In genomic region chr5:176780071-176780850, GRCh38 we compare ENCODE assay signal across 19 cellular contexts. TPM values are rescaled to one million over a fixed set of nuclear protein-coding genes. Genes with fewer than 3 reads are reported as not detected.
DNase-seq lines count a peak whose midpoint lies in the region; FAIRE-seq and TF ChIP-seq lines count a peak whose summit lies in the region.
"Had no signal": no experiment of that assay in that cellular context is flagged by ENCODE, and none has a peak within 500 bp of the region (broad histone marks: within the 10 kb centered on the region; RNA-seq: fewer than 3 reads in every experiment).

No MANE protein-coding gene starts in this region.

- no peaks in the 10 kb centered on the region for H4K20me1 ChIP-seq in endothelial cell of umbilical vein (replicated peaks; ENCODE audit: control insufficient read depth, extremely low read depth, insufficient read depth, low read length)

- H3K27me3 ChIP-seq in endothelial cell of umbilical vein (ENCODE audit: control insufficient read depth in 2 of 2, insufficient read depth in 2 of 2, low read length in 2 of 2) (peaks cover 0 to 1% of the 10 kb centered on the region in 2 experiments), spleen (replicated peaks in 1 of 7) (peaks cover 0 to 92% (median 16%) of the 10 kb centered on the region in 7 donors)
- H3K27me3 ChIP-seq: thyroid gland had no signal

- dilution Hi-C loops in endothelial cell of umbilical vein (cut with MboI; ENCODE audit: extremely low pct_ligation_motif_present, low sequenced_read_pairs), result no loop called here

- H3K4me3 ChIP-seq in endothelial cell of umbilical vein (replicated peaks in 1 of 3; ENCODE audit: insufficient read depth in 1 of 3, low read depth in 1 of 3, low read length in 3 of 3) (no peak overlapping the region), spleen (no peak overlapping the region)
- H3K4me3 ChIP-seq: GM23338, heart left ventricle, SJSA1, thyroid gland had no signal

- H3K79me2 ChIP-seq in endothelial cell of umbilical vein (ENCODE audit: control insufficient read depth, insufficient read depth, low read length), result no peaks in the 10 kb centered on the region

- intact Hi-C loops in endothelial cell of umbilical vein (cut with micrococcal nuclease) (no loop called here), spleen (cut with DNase I; ENCODE audit: low total_unique reads) (no loop called here)

- H3K9ac ChIP-seq in endothelial cell of umbilical vein (replicated peaks; ENCODE audit: extremely low read depth, insufficient read depth, low read length), result no peak overlapping the region

- H3K4me1 ChIP-seq in endothelial cell of umbilical vein (ENCODE audit: control insufficient read depth, extremely low read depth, insufficient read depth, low read length) (peaks cover 15% of the 10 kb centered on the region), spleen (no peaks in the 10 kb centered on the region)
- H3K4me1 ChIP-seq: SJSA1 had no signal

- 53 to 62% (median 57%) methylated on average over 12 of the region's 12 CpGs for WGBS in spleen, 5 donors

- H3K9me3 ChIP-seq in endothelial cell of umbilical vein (replicated peaks; ENCODE audit: control insufficient read depth, insufficient read depth, low read length), result no peaks in the 10 kb centered on the region
- H3K9me3 ChIP-seq in spleen, result no peaks in the 10 kb centered on the region
- H3K9me3 ChIP-seq: heart left ventricle, SJSA1, thyroid gland had no signal

- TF ChIP-seq POLR2A in endothelial cell of umbilical vein (IDR thresholded peaks at IDR 0.05; ENCODE audit: low read depth, low read length) (no peak), spleen (IDR thresholded peaks at IDR 0.05) (no peak)

- peak; percentile 26 for FAIRE-seq in endothelial cell of umbilical vein (lab: Jason Lieb, UNC)

- no TSS peak for BruUV-seq in endothelial cell of umbilical vein (replicated peaks; lab: Mats Ljungman, UMichigan)

- TF ChIP-seq CTCF in endothelial cell of umbilical vein (IDR thresholded peaks at IDR 0.05; ENCODE audit: extremely low read depth in 1 of 2, insufficient read depth in 1 of 2, low read depth in 1 of 2, low read length in 2 of 2) (no peak), spleen (IDR thresholded peaks at IDR 0.05 in 8 of 11, conservative IDR thresholded peaks at IDR 0.05 in 3 of 11) (no peak)

- H3K9me1 ChIP-seq in endothelial cell of umbilical vein (replicated peaks; ENCODE audit: control insufficient read depth, extremely low read depth, insufficient read depth, low read length), result no peaks in the 10 kb centered on the region

- CTCF ChIA-PET in endothelial cell of umbilical vein (lab: Charles Lee), result interaction anchor here (1.0 to 1.1 kb wide), 3 partner anchors 14 to 119 kb away, joined by 3 to 4 read pairs (median 3); no protein-coding TSS in a partner anchor

- H3K27ac ChIP-seq in endothelial cell of umbilical vein (ENCODE audit: insufficient read depth, low read depth, low read length) (no peak overlapping the region), spleen (no peak overlapping the region)
- H3K27ac ChIP-seq: heart left ventricle, SJSA1, thyroid gland had no signal

- peak; percentile 50 for DNase-seq in NCI-H82 (lab: John Stamatoyannopoulos, UW)
- no peak for DNase-seq in NCI-H82 treated with DMSO at 0.1 percent for 48 hours (lab: John Stamatoyannopoulos, UW; ENCODE audit: unreplicated experiment)
- peak; percentile 8 for DNase-seq in MV-4-11 (lab: John Stamatoyannopoulos, UW)
- DNase-seq in endothelial cell of umbilical vein (ENCODE audit: low read depth, low spot score), result no peak
- DNase-seq in spleen, result peak; percentile 19
- DNase-seq in NCI-H524 treated with DMSO at 0.1 percent for 48 hours (lab: John Stamatoyannopoulos, UW), result no peak
- DNase-seq in dedifferentiated amniotic fluid mesenchymal stem cell (ENCODE audit: extremely low spot score), result no peak
- no peak for DNase-seq in midbrain (lab: John Stamatoyannopoulos, UW)
- DNase-seq: activated CD4-positive, alpha-beta T cell treated with anti-CD3 and anti-CD28 coated beads for 1 hour; activated gamma-delta T cell treated with Interleukin-2 at 50 U/mL for 16 hours; immature natural killer cell; natural killer cell; NCI-H146; OCI-M1; T-helper 2 cell had no signal

- H3K36me3 ChIP-seq in endothelial cell of umbilical vein (ENCODE audit: control insufficient read depth in 2 of 2, extremely low read depth in 1 of 2, insufficient read depth in 2 of 2, low read length in 2 of 2), result no peaks in the 10 kb centered on the region
- H3K36me3 ChIP-seq in spleen, result no peaks in the 10 kb centered on the region
- H3K36me3 ChIP-seq: heart left ventricle, SJSA1, thyroid gland had no signal

- POLR2A ChIA-PET in endothelial cell of umbilical vein (lab: Charles Lee), result interaction anchor here (0.6 kb wide), 1 partner anchor 428 kb away, joined by 3 read pairs; no protein-coding TSS in a partner anchor

- no peak overlapping the region for H2AFZ ChIP-seq in endothelial cell of umbilical vein (ENCODE audit: low read depth, low read length)
- H2AFZ ChIP-seq: GM23338 had no signal

- no peak overlapping the region for H3K4me2 ChIP-seq in endothelial cell of umbilical vein (ENCODE audit: insufficient read depth, low read length)
- H3K4me2 ChIP-seq: GM23338 had no signal

TF ChIP-seq in endothelial cell of umbilical vein, 7 proteins besides CTCF, POLR2A, EP300 and RAD21:
- TF ChIP-seq GATA2 (IDR thresholded peaks at IDR 0.05; ENCODE audit: insufficient read depth, insufficient read length, low read depth, low read length) (no peak), MAX (IDR thresholded peaks at IDR 0.05; ENCODE audit: insufficient read depth, insufficient read length) (no peak), POLR2AphosphoS5 (IDR thresholded peaks at IDR 0.05; ENCODE audit: insufficient read depth, low read depth, low read length) (no peak), JUN (IDR thresholded peaks at IDR 0.05; ENCODE audit: borderline replicate concordance, insufficient read depth, insufficient read length, low read depth) (no peak), EZH2 (IDR thresholded peaks at IDR 0.05; ENCODE audit: borderline replicate concordance, low read depth, low read length, severe bottlenecking) (no peak)

RNA-seq across cellular contexts. Expression of gene UNC5A, which starts 30.1 kb away (rescaled TPM):
- 0.22 and 0.51 TPM in 2 replicates for total RNA-seq in endothelial cell of umbilical vein
- 0.08 and 0.10 TPM in 2 replicates for polyA plus RNA-seq in endothelial cell of umbilical vein
- 0.05 and 0.07 TPM in 2 replicates for polyA plus RNA-seq in endothelial cell of umbilical vein (2011; cell fraction: cytosol; rRNA removed)
- 0.06 and 0.11 TPM in 2 replicates for polyA plus RNA-seq in endothelial cell of umbilical vein (2011; cell fraction: nucleus; rRNA removed)
- polyA plus RNA-seq in endothelial cell of umbilical vein (2012), result 0.17 and 0.25 TPM in 2 replicates
- not detected in 2 replicates for polyA minus RNA-seq in endothelial cell of umbilical vein
- polyA minus RNA-seq in endothelial cell of umbilical vein (2011; cell fraction: cytosol; rRNA and poly(A)+ RNA removed), result not detected
- not detected in 2 replicates for polyA minus RNA-seq in endothelial cell of umbilical vein (2011; cell fraction: nucleus; rRNA and poly(A)+ RNA removed)
- not detected for total RNA-seq in spleen
- polyA plus RNA-seq in spleen, result under 1 TPM in 2 of 3 donors, not detected in 1; 0.03 to 0.06 TPM
- total RNA-seq: natural killer cell, SJSA1 had no signal
- polyA plus RNA-seq: heart left ventricle, immature natural killer cell had no signal

Comparison
In these comparisons a context has a peak if more than half of its experiments do, and no peak if none do; other contexts are left out.
1. DNase-seq: peak in NCI-H82 (single experiment), MV-4-11 (single experiment) and spleen (single experiment); none in NCI-H82 treated with DMSO at 0.1 percent for 48 hours (single experiment), endothelial cell of umbilical vein (single experiment), NCI-H524 treated with DMSO at 0.1 percent for 48 hours (single experiment), dedifferentiated amniotic fluid mesenchymal stem cell (single experiment) and midbrain (single experiment).